In genomic region chr3:140911822-140912221, GRCh38 we compare ENCODE assay signal across 1 cellular context.
TF ChIP-seq lines count a peak whose summit lies in the region.

No MANE protein-coding gene starts in this region.

TF ChIP-seq in HepG2, 621 proteins besides CTCF, POLR2A, EP300 and RAD21 (continued from another document and continues in another):
- TF ChIP-seq MTERF4 (CRISPR knock-in tag; IDR thresholded peaks at IDR 0.05), result no peak
- no peak for TF ChIP-seq ZNF670 (CRISPR knock-in tag; IDR thresholded peaks at IDR 0.05; ENCODE audit: borderline replicate concordance)
- no peak for TF ChIP-seq ZNF597 (CRISPR knock-in tag; IDR thresholded peaks at IDR 0.05)
- TF ChIP-seq ZNF614 (CRISPR knock-in tag; IDR thresholded peaks at IDR 0.05; ENCODE audit: borderline replicate concordance), result no peak
- peak; percentile 94 for TF ChIP-seq NFIC (IDR thresholded peaks at IDR 0.05; ENCODE audit: low read length)
- TF ChIP-seq ELF4 (CRISPR knock-in tag; IDR thresholded peaks at IDR 0.05; ENCODE audit: borderline replicate concordance), result no peak
- TF ChIP-seq ZBTB33 (CRISPR knock-in tag; IDR thresholded peaks at IDR 0.05), result no peak
- no peak for TF ChIP-seq TEAD3 (CRISPR knock-in tag; optimal IDR thresholded peaks at IDR 0.05; ENCODE audit: borderline replicate concordance)
- TF ChIP-seq FOXO1 (CRISPR knock-in tag; IDR thresholded peaks at IDR 0.05), result peak; percentile 36; the same call in 1 of the 2 replicates
- TF ChIP-seq MAX (IDR thresholded peaks at IDR 0.05), result no peak
- TF ChIP-seq ZBTB3 (CRISPR knock-in tag; IDR thresholded peaks at IDR 0.05; ENCODE audit: borderline replicate concordance, low read depth), result no peak
- no peak for TF ChIP-seq KAT2B (IDR thresholded peaks at IDR 0.05; ENCODE audit: borderline replicate concordance, low read depth, low read length)
- TF ChIP-seq ZNF430 (CRISPR knock-in tag; IDR thresholded peaks at IDR 0.05), result no peak
- no peak for TF ChIP-seq SP4 (CRISPR knock-in tag; IDR thresholded peaks at IDR 0.05)
- peak in 1 of 2 experiments; percentile 65; a peak in 1 of 4 replicates for TF ChIP-seq ATF4 (CRISPR knock-in tag; IDR thresholded peaks at IDR 0.05)
- no peak for TF ChIP-seq ZNF558 (CRISPR knock-in tag; IDR thresholded peaks at IDR 0.05; ENCODE audit: borderline replicate concordance)
- no peak for TF ChIP-seq KLF6 (CRISPR knock-in tag; IDR thresholded peaks at IDR 0.05)
- TF ChIP-seq MAFF (IDR thresholded peaks at IDR 0.05; ENCODE audit: low read depth, low read length), result peak; percentile 63
- peak; percentile 78 for TF ChIP-seq TBX2 (CRISPR knock-in tag; IDR thresholded peaks at IDR 0.05; ENCODE audit: borderline replicate concordance)
- no peak for TF ChIP-seq THAP7 (CRISPR knock-in tag; IDR thresholded peaks at IDR 0.05)
- TF ChIP-seq ADNP (CRISPR knock-in tag; IDR thresholded peaks at IDR 0.05), result no peak
- no peak for TF ChIP-seq MZF1 (CRISPR knock-in tag; IDR thresholded peaks at IDR 0.05; ENCODE audit: borderline replicate concordance)
- no peak for TF ChIP-seq RBM22 (optimal IDR thresholded peaks at IDR 0.05; ENCODE audit: low read length)
- no peak for TF ChIP-seq ZNF335 (CRISPR knock-in tag; IDR thresholded peaks at IDR 0.05)
- no peak for TF ChIP-seq GTF2F1 (IDR thresholded peaks at IDR 0.05; ENCODE audit: low read length)
- peak; percentile 57; the same call in 1 of the 2 replicates for TF ChIP-seq AHDC1 (CRISPR knock-in tag; IDR thresholded peaks at IDR 0.05; ENCODE audit: borderline replicate concordance)
- TF ChIP-seq HDAC1 (CRISPR knock-in tag; IDR thresholded peaks at IDR 0.05), result 0 out of 2 replicates have a peak, but pooled peaks have one; percentile 48
- TF ChIP-seq SMYD3 (CRISPR knock-in tag; IDR thresholded peaks at IDR 0.05), result 0 out of 2 replicates have a peak, but pooled peaks have one; percentile 44
- TF ChIP-seq FOXK1 (CRISPR knock-in tag; IDR thresholded peaks at IDR 0.05; ENCODE audit: borderline replicate concordance, low read depth), result peak; percentile 23; the same call in 1 of the 2 replicates
- TF ChIP-seq ARID5B (CRISPR knock-in tag; IDR thresholded peaks at IDR 0.05), result peak; percentile 79
- peak; percentile 53 for TF ChIP-seq PPARG (CRISPR knock-in tag; conservative IDR thresholded peaks at IDR 0.05)
- TF ChIP-seq DMTF1 (CRISPR knock-in tag; IDR thresholded peaks at IDR 0.05), result no peak
- TF ChIP-seq ZNF652 (CRISPR knock-in tag; IDR thresholded peaks at IDR 0.05; ENCODE audit: borderline replicate concordance, low read depth), result no peak
- no peak for TF ChIP-seq MEF2D (CRISPR knock-in tag; IDR thresholded peaks at IDR 0.05)
- TF ChIP-seq SOX6 (IDR thresholded peaks at IDR 0.05), result no peak
- peak; percentile 83 for TF ChIP-seq SOX6 (CRISPR knock-in tag; IDR thresholded peaks at IDR 0.05)
- no peak for TF ChIP-seq FOSL1 (CRISPR knock-in tag; IDR thresholded peaks at IDR 0.05; ENCODE audit: borderline replicate concordance)
- TF ChIP-seq POLR2G (IDR thresholded peaks at IDR 0.05; ENCODE audit: low read depth, low read length), result no peak
- no peak for TF ChIP-seq SMC3 (IDR thresholded peaks at IDR 0.05; ENCODE audit: low read length)
- TF ChIP-seq BCL6 (CRISPR knock-in tag; IDR thresholded peaks at IDR 0.05), result peak; percentile 49
- TF ChIP-seq NCOR1 (IDR thresholded peaks at IDR 0.05; ENCODE audit: borderline replicate concordance, low read length), result peak; percentile 10; the same call in 1 of the 2 replicates
- TF ChIP-seq GATAD2A (CRISPR knock-in tag; IDR thresholded peaks at IDR 0.05), result peak; percentile 72
- no peak for TF ChIP-seq ZNF7 (CRISPR knock-in tag; IDR thresholded peaks at IDR 0.05)
- TF ChIP-seq ZNF160 (CRISPR knock-in tag; IDR thresholded peaks at IDR 0.05), result no peak
- TF ChIP-seq KLF12 (CRISPR knock-in tag; IDR thresholded peaks at IDR 0.05; ENCODE audit: borderline replicate concordance), result no peak
- no peak for TF ChIP-seq SOX13 (IDR thresholded peaks at IDR 0.05)
- TF ChIP-seq SOX13 (CRISPR knock-in tag; conservative IDR thresholded peaks at IDR 0.05 in 1 of 2, IDR thresholded peaks at IDR 0.05 in 1 of 2), result peak in 1 of 2 experiments; percentile 67; a peak in 2 of 4 replicates
- no peak for TF ChIP-seq ZNF432 (CRISPR knock-in tag; IDR thresholded peaks at IDR 0.05; ENCODE audit: borderline replicate concordance)
- no peak for TF ChIP-seq CENPT (CRISPR knock-in tag; IDR thresholded peaks at IDR 0.05; ENCODE audit: low read depth)
